ENCODE assay signal across 28 cellular contexts in the genomic region with DNA sequence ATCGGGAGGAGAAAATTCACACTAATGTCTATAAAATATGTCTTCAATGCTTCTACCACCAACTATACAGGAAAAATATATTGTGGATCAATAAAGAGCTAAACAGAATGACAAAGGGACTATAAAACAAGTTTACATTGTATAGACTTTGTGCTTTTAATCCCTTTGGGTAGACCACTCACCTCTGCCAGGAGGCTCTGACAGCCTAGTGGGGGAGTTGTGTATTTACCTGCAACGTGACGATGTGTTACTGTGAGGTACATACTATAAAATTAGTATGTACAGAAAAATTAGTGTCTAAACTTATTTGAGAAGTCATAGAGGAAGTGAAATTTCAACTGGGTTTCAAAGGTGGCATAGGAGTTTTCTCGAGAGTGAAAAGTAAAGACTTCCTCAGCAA.
"Had no signal": no experiment of that assay in that cellular context is flagged by ENCODE, and none has a peak within 500 bp of the region (broad histone marks: within the 10 kb centered on the region; RNA-seq: fewer than 3 reads in every experiment).

No MANE protein-coding gene starts in this region.

- H3K27ac ChIP-seq: SJSA1 had no signal

- H3K4me3 Mint-ChIP-seq: activated B cell treated with CpG ODN at 0.5 μM for 24 hours; activated CD4-positive, alpha-beta T cell treated with anti-CD3 and anti-CD28 coated beads, Interleukin-2, amount 10 ng/mL, durations not matched to agents 24 days and 14 days; activated CD8-positive, alpha-beta memory T cell treated with anti-CD3 and anti-CD28 coated beads, Interleukin-2, amount 10 ng/mL, durations not matched to agents 7 days and 5 days; activated naive CD4-positive, alpha-beta T cell treated with anti-CD3 and anti-CD28 coated beads for 36 hours; activated naive CD8-positive, alpha-beta T cell; activated T-cell treated with anti-CD3 and anti-CD28 coated beads, Interleukin-2, amount 50 U/mL, for 24 hours; brain; central memory CD8-positive, alpha-beta T cell; T-helper 17 cell had no signal

- H3K27me3 ChIP-seq: SJSA1 had no signal

- FAIRE-seq: astrocyte, RCC 7860 had no signal

- H3K27me3 Mint-ChIP-seq: activated B cell treated with CpG ODN at 0.5 μM for 24 hours; activated CD4-positive, alpha-beta T cell treated with anti-CD3 and anti-CD28 coated beads, Interleukin-2, amount 10 ng/mL, durations not matched to agents 24 days and 14 days; activated CD8-positive, alpha-beta memory T cell treated with anti-CD3 and anti-CD28 coated beads, Interleukin-2, amount 10 ng/mL, durations not matched to agents 7 days and 5 days; activated naive CD8-positive, alpha-beta T cell; activated T-cell treated with anti-CD3 and anti-CD28 coated beads, Interleukin-2, amount 50 U/mL, for 24 hours; brain; central memory CD8-positive, alpha-beta T cell; T-helper 17 cell had no signal

- H3K4me1 ChIP-seq: SJSA1 had no signal

- H3K4me3 ChIP-seq: SJSA1 had no signal

- H3K36me3 Mint-ChIP-seq: activated CD8-positive, alpha-beta memory T cell treated with anti-CD3 and anti-CD28 coated beads, Interleukin-2, amount 10 ng/mL, durations not matched to agents 7 days and 5 days; activated naive CD8-positive, alpha-beta T cell; brain had no signal

- H3K36me3 ChIP-seq: SJSA1 had no signal

- H3K27ac Mint-ChIP-seq: activated B cell treated with CpG ODN at 0.5 μM for 24 hours; activated CD4-positive, alpha-beta T cell treated with anti-CD3 and anti-CD28 coated beads, Interleukin-2, amount 10 ng/mL, durations not matched to agents 24 days and 14 days; activated CD8-positive, alpha-beta memory T cell treated with anti-CD3 and anti-CD28 coated beads, Interleukin-2, amount 10 ng/mL, durations not matched to agents 7 days and 5 days; activated naive CD4-positive, alpha-beta T cell treated with anti-CD3 and anti-CD28 coated beads for 36 hours; activated naive CD8-positive, alpha-beta T cell; activated T-cell treated with anti-CD3 and anti-CD28 coated beads, Interleukin-2, amount 50 U/mL, for 24 hours; T-helper 17 cell had no signal

- ATAC-seq: activated CD8-positive, alpha-beta memory T cell treated with anti-CD3 and anti-CD28 coated beads, Interleukin-2, amount 10 ng/mL, durations not matched to agents 7 days and 5 days; PC-3; T-helper 17 cell had no signal

- DNase-seq: activated B cell treated with CpG ODN at 0.5 μM for 24 hours; activated CD4-positive, alpha-beta T cell treated with anti-CD3 and anti-CD28 coated beads for 1 hour; activated CD4-positive, alpha-beta T cell treated with anti-CD3 and anti-CD28 coated beads, Interleukin-2, amount 10 ng/mL, durations not matched to agents 24 days and 14 days; activated CD4-positive, alpha-beta T cell treated with anti-CD3 and anti-CD28 coated beads, Interleukin-2, amount 50 U/mL, for 48 hours; activated CD8-positive, alpha-beta memory T cell treated with anti-CD3 and anti-CD28 coated beads, Interleukin-2, amount 10 ng/mL, durations not matched to agents 7 days and 5 days; activated gamma-delta T cell; activated naive CD4-positive, alpha-beta T cell treated with anti-CD3 and anti-CD28 coated beads for 36 hours; activated T-cell treated with anti-CD3 and anti-CD28 coated beads, Interleukin-2, amount 50 U/mL, for 24 hours; amygdala; Karpas-422; MM.1S; NCI-H1105; NCI-H1436; NCI-H1694 treated with DMSO at 0.1 percent for 48 hours; NCI-H2029 treated with DMSO at 0.1 percent for 48 hours; NCI-H345; NCI-H510A; NCI-H526 treated with DMSO at 0.1 percent for 48 hours; PC-3; SHP77; T-helper 17 cell; T-helper 9 cell had no signal

- H3K4me1 Mint-ChIP-seq: activated B cell treated with CpG ODN at 0.5 μM for 24 hours; activated CD4-positive, alpha-beta T cell treated with anti-CD3 and anti-CD28 coated beads, Interleukin-2, amount 10 ng/mL, durations not matched to agents 24 days and 14 days; activated CD8-positive, alpha-beta memory T cell treated with anti-CD3 and anti-CD28 coated beads, Interleukin-2, amount 10 ng/mL, durations not matched to agents 7 days and 5 days; central memory CD8-positive, alpha-beta T cell; T-helper 17 cell had no signal
